Comparison of ENCODE assay signal across 1 cellular context in the genomic region with DNA sequence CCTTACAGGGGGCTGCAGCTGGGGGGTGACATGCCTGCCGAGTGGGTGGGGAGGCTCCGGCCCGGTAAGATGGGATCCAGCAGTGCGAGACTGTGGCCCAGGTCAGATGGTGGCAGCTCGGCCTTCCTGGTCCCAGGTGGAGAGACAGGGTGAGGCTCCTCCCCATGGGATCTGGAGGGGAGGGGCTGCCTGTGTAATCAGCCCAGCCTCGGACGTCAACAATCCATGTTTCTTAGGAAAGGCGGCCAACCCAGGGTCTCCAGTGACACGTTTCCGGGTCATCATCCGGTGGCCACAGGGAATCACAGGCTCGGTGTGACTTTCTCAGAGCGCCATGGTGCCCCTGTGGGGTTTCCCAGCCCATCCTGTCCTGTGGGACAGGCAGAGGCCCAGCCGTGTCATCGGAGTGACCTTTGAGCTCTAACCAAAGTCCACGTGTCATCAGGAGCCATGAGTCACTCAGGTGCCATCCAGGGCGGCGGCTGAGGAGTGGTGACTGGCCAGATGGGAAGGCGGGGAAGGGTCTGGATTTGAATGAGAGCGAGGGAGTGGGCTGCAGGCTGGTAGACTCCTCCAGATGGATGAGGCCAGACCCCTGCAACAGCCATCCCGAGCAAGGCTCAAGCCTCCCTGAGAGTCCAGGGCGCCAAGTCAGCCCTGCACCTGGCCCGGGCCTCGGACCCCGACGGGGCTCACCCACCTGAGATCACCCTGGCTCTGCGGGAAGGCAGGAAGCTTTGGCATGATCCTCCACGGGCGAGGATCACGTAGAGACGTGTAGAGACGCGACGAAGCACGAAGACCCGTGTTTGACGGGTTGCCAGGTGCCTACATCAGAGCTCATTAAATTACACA.
TF ChIP-seq lines count a peak whose summit lies in the region.

No MANE protein-coding gene starts in this region.

TF ChIP-seq in HEK293, 187 proteins besides CTCF, POLR2A, EP300 and RAD21:
- peak; percentile 30; the same call in 1 of the 2 replicates for TF ChIP-seq ZXDB (tag by site-specific recombination; IDR thresholded peaks at IDR 0.05)
- TF ChIP-seq ZNF514 (tag by site-specific recombination; IDR thresholded peaks at IDR 0.05): no peak
- TF ChIP-seq ZNF341 (tag by site-specific recombination; IDR thresholded peaks at IDR 0.05; ENCODE audit: low read depth): peak; percentile 8; the same call in 1 of the 2 replicates
- no peak for TF ChIP-seq ZNF670 (tag by site-specific recombination; IDR thresholded peaks at IDR 0.05; ENCODE audit: low read depth)
- peak; percentile 17; the same call in 1 of the 2 replicates for TF ChIP-seq KLF1 (tag by site-specific recombination; IDR thresholded peaks at IDR 0.05)
- TF ChIP-seq, protein P1, sequence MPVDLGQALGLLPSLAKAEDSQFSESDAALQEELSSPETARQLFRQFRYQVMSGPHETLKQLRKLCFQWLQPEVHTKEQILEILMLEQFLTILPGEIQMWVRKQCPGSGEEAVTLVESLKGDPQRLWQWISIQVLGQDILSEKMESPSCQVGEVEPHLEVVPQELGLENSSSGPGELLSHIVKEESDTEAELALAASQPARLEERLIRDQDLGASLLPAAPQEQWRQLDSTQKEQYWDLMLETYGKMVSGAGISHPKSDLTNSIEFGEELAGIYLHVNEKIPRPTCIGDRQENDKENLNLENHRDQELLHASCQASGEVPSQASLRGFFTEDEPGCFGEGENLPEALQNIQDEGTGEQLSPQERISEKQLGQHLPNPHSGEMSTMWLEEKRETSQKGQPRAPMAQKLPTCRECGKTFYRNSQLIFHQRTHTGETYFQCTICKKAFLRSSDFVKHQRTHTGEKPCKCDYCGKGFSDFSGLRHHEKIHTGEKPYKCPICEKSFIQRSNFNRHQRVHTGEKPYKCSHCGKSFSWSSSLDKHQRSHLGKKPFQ (tag by site-specific recombination; IDR thresholded peaks at IDR 0.05): no peak
- no peak for TF ChIP-seq SCRT2 (tag by site-specific recombination; IDR thresholded peaks at IDR 0.05)
- no peak for TF ChIP-seq ZNF169 (tag by site-specific recombination; IDR thresholded peaks at IDR 0.05)
- TF ChIP-seq ZNF555 (tag by site-specific recombination; conservative IDR thresholded peaks at IDR 0.05): no peak
- no peak for TF ChIP-seq YY1 (tag by site-specific recombination; IDR thresholded peaks at IDR 0.05)
- TF ChIP-seq ZNF654 (tag by site-specific recombination; IDR thresholded peaks at IDR 0.05; ENCODE audit: low read depth): no peak
- TF ChIP-seq, protein P2, sequence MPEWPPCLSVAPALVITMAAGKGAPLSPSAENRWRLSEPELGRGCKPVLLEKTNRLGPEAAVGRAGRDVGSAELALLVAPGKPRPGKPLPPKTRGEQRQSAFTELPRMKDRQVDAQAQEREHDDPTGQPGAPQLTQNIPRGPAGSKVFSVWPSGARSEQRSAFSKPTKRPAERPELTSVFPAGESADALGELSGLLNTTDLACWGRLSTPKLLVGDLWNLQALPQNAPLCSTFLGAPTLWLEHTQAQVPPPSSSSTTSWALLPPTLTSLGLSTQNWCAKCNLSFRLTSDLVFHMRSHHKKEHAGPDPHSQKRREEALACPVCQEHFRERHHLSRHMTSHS (tag by site-specific recombination; IDR thresholded peaks at IDR 0.05): no peak
- no peak for TF ChIP-seq RBAK (tag by site-specific recombination; IDR thresholded peaks at IDR 0.05)
- no peak for TF ChIP-seq ZNF521 (tag by site-specific recombination; IDR thresholded peaks at IDR 0.05)
- TF ChIP-seq ZNF561 (tag by site-specific recombination; IDR thresholded peaks at IDR 0.05; ENCODE audit: borderline replicate concordance): no peak
- no peak for TF ChIP-seq ZNF223 (tag by site-specific recombination; IDR thresholded peaks at IDR 0.05)
- no peak for TF ChIP-seq ZNF174 (tag by site-specific recombination; IDR thresholded peaks at IDR 0.05)
- TF ChIP-seq, protein P3, sequence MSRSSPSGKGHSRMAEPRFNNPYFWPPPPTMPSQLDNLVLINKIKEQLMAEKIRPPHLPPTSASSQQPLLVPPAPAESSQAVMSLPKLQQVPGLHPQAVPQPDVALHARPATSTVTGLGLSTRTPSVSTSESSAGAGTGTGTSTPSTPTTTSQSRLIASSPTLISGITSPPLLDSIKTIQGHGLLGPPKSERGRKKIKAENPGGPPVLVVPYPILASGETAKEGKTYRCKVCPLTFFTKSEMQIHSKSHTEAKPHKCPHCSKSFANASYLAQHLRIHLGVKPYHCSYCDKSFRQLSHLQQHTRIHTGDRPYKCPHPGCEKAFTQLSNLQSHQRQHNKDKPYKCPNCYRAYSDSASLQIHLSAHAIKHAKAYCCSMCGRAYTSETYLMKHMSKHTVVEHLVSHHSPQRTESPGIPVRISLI (tag by site-specific recombination; IDR thresholded peaks at IDR 0.05): no peak
- TF ChIP-seq, protein P4, sequence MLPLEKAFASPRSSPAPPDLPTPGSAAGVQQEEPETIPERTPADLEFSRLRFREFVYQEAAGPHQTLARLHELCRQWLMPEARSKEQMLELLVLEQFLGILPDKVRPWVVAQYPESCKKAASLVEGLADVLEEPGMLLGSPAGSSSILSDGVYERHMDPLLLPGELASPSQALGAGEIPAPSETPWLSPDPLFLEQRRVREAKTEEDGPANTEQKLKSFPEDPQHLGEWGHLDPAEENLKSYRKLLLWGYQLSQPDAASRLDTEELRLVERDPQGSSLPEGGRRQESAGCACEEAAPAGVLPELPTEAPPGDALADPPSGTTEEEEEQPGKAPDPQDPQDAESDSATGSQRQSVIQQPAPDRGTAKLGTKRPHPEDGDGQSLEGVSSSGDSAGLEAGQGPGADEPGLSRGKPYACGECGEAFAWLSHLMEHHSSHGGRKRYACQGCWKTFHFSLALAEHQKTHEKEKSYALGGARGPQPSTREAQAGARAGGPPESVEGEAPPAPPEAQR (tag by site-specific recombination; IDR thresholded peaks at IDR 0.05): no peak
- 0 out of 2 replicates have a peak, but pooled peaks have one; percentile 28 for TF ChIP-seq ZNF629 (tag by site-specific recombination; IDR thresholded peaks at IDR 0.05)
- TF ChIP-seq ZBTB49 (tag by site-specific recombination; IDR thresholded peaks at IDR 0.05; ENCODE audit: low read depth): no peak
- no peak for TF ChIP-seq ZNF843 (tag by site-specific recombination; IDR thresholded peaks at IDR 0.05)
- no peak for TF ChIP-seq SP3 (tag by site-specific recombination; IDR thresholded peaks at IDR 0.05)
- no peak for TF ChIP-seq ZNF175 (tag by site-specific recombination; IDR thresholded peaks at IDR 0.05)
- no peak for TF ChIP-seq BCL11A (tag by site-specific recombination; IDR thresholded peaks at IDR 0.05; ENCODE audit: low read depth)
- no peak for TF ChIP-seq KLF7 (tag by site-specific recombination; IDR thresholded peaks at IDR 0.05; ENCODE audit: borderline replicate concordance)
- TF ChIP-seq ZNF660 (tag by site-specific recombination; IDR thresholded peaks at IDR 0.05): 0 out of 2 replicates have a peak, but pooled peaks have one; percentile 9
- no peak for TF ChIP-seq ZNF48 (tag by site-specific recombination; IDR thresholded peaks at IDR 0.05)
- TF ChIP-seq ZNF114 (tag by site-specific recombination; IDR thresholded peaks at IDR 0.05): no peak
- TF ChIP-seq, protein P5, sequence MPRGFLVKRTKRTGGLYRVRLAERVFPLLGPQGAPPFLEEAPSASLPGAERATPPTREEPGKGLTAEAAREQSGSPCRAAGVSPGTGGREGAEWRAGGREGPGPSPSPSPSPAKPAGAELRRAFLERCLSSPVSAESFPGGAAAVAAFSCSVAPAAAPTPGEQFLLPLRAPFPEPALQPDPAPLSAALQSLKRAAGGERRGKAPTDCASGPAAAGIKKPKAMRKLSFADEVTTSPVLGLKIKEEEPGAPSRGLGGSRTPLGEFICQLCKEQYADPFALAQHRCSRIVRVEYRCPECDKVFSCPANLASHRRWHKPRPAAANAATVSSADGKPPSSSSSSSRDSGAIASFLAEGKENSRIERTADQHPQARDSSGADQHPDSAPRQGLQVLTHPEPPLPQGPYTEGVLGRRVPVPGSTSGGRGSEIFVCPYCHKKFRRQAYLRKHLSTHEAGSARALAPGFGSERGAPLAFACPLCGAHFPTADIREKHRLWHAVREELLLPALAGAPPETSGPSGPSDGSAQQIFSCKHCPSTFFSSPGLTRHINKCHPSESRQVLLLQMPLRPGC (tag by site-specific recombination; IDR thresholded peaks at IDR 0.05): no peak
- TF ChIP-seq REPIN1 (tag by site-specific recombination; IDR thresholded peaks at IDR 0.05; ENCODE audit: low read depth): no peak
- no peak for TF ChIP-seq EGR2 (tag by site-specific recombination; IDR thresholded peaks at IDR 0.05; ENCODE audit: low read depth)
- TF ChIP-seq HOXA7 (CRISPR knock-in tag; IDR thresholded peaks at IDR 0.05; ENCODE audit: borderline replicate concordance): no peak
- TF ChIP-seq, protein P6, sequence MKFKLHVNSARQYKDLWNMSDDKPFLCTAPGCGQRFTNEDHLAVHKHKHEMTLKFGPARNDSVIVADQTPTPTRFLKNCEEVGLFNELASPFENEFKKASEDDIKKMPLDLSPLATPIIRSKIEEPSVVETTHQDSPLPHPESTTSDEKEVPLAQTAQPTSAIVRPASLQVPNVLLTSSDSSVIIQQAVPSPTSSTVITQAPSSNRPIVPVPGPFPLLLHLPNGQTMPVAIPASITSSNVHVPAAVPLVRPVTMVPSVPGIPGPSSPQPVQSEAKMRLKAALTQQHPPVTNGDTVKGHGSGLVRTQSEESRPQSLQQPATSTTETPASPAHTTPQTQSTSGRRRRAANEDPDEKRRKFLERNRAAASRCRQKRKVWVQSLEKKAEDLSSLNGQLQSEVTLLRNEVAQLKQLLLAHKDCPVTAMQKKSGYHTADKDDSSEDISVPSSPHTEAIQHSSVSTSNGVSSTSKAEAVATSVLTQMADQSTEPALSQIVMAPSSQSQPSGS (tag by site-specific recombination; IDR thresholded peaks at IDR 0.05; ENCODE audit: low read depth): no peak
- TF ChIP-seq, protein P7, sequence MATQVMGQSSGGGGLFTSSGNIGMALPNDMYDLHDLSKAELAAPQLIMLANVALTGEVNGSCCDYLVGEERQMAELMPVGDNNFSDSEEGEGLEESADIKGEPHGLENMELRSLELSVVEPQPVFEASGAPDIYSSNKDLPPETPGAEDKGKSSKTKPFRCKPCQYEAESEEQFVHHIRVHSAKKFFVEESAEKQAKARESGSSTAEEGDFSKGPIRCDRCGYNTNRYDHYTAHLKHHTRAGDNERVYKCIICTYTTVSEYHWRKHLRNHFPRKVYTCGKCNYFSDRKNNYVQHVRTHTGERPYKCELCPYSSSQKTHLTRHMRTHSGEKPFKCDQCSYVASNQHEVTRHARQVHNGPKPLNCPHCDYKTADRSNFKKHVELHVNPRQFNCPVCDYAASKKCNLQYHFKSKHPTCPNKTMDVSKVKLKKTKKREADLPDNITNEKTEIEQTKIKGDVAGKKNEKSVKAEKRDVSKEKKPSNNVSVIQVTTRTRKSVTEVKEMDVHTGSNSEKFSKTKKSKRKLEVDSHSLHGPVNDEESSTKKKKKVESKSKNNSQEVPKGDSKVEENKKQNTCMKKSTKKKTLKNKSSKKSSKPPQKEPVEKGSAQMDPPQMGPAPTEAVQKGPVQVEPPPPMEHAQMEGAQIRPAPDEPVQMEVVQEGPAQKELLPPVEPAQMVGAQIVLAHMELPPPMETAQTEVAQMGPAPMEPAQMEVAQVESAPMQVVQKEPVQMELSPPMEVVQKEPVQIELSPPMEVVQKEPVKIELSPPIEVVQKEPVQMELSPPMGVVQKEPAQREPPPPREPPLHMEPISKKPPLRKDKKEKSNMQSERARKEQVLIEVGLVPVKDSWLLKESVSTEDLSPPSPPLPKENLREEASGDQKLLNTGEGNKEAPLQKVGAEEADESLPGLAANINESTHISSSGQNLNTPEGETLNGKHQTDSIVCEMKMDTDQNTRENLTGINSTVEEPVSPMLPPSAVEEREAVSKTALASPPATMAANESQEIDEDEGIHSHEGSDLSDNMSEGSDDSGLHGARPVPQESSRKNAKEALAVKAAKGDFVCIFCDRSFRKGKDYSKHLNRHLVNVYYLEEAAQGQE (tag by site-specific recombination; IDR thresholded peaks at IDR 0.05): no peak
- TF ChIP-seq ZNF19 (tag by site-specific recombination; IDR thresholded peaks at IDR 0.05; ENCODE audit: low read depth): no peak
- TF ChIP-seq GLI4 (tag by site-specific recombination; IDR thresholded peaks at IDR 0.05): no peak
- TF ChIP-seq ZEB2 (tag by site-specific recombination; IDR thresholded peaks at IDR 0.05): no peak
- TF ChIP-seq ZNF585B (tag by site-specific recombination; IDR thresholded peaks at IDR 0.05): no peak
- TF ChIP-seq ZNF610 (tag by site-specific recombination; IDR thresholded peaks at IDR 0.05; ENCODE audit: borderline replicate concordance): no peak
- no peak for TF ChIP-seq ZNF416 (tag by site-specific recombination; IDR thresholded peaks at IDR 0.05)
- TF ChIP-seq GLIS1 (tag by site-specific recombination; IDR thresholded peaks at IDR 0.05): no peak
- TF ChIP-seq, protein P8, sequence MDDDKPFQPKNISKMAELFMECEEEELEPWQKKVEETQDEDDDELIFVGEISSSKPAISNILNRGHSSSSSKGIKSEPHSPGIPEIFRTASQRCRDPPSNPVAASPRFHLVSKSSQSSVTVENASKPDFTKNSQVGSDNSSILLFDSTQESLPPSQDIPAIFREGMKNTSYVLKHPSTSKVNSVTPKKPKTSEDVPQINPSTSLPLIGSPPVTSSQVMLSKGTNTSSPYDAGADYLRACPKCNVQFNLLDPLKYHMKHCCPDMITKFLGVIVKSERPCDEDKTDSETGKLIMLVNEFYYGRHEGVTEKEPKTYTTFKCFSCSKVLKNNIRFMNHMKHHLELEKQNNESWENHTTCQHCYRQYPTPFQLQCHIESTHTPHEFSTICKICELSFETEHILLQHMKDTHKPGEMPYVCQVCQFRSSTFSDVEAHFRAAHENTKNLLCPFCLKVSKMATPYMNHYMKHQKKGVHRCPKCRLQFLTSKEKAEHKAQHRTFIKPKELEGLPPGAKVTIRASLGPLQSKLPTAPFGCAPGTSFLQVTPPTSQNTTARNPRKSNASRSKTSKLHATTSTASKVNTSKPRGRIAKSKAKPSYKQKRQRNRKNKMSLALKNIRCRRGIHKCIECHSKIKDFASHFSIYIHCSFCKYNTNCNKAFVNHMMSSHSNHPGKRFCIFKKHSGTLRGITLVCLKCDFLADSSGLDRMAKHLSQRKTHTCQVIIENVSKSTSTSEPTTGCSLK (tag by site-specific recombination; IDR thresholded peaks at IDR 0.05): no peak
- no peak for TF ChIP-seq ZNF76 (tag by site-specific recombination; IDR thresholded peaks at IDR 0.05; ENCODE audit: borderline replicate concordance, low read depth)
- no peak for TF ChIP-seq ZNF394 (tag by site-specific recombination; IDR thresholded peaks at IDR 0.05; ENCODE audit: borderline replicate concordance)
